Comparison of ENCODE assay signal across 11 cellular contexts in genomic region chr1:184412472-184412871, GRCh38.
"Had no signal": no experiment of that assay in that cellular context is flagged by ENCODE, and none has a peak within 500 bp of the region (broad histone marks: within the 10 kb centered on the region; RNA-seq: fewer than 3 reads in every experiment).

No MANE protein-coding gene starts in this region.

- H3K27ac Mint-ChIP-seq: GM23338, H9, HFFc6 had no signal

- H3K4me3 Mint-ChIP-seq: GM23338, H9, HFFc6 had no signal

- H3K9me3 ChIP-seq: HAP-1 had no signal

- H3K9me3 Mint-ChIP-seq: GM23338, H9, HFFc6 had no signal

- FAIRE-seq: H1, H54 had no signal

- H3K4me2 ChIP-seq: GM23338 had no signal

- ATAC-seq: GM23338, HCT116 had no signal

- H3K36me3 ChIP-seq: HAP-1 had no signal

- H2AFZ ChIP-seq: GM23248, GM23338 had no signal

- H3K9ac ChIP-seq: GM23248 had no signal

- H3K4me3 ChIP-seq: GM23248, GM23338, HAP-1 had no signal

- H3K27ac ChIP-seq: GM23248 had no signal

- DNase-seq: GM23248, GOT3, H7, H9, HCEC 1CT, HFFc6 had no signal
